19 cellular contexts compared by ENCODE assay signal in the genomic region with DNA sequence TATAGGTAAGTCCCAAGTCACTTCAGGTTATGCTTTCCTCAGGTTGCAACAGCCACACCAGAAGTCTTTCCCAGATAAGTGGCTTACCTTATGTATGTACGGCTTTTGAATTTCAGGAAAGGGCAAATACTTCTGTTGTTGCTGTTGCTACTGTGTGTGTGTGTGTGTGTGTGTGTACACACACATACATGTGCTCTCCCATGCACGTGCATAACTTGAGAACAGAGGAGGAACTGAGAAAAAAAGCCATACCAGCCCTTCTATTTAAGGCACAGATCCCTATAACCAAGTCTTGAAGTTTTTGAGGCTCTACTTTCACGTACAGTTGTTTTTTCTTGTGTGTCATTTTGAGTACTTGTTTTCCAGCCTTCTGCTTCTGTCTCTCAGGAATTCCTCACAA.
DNase-seq lines count a peak whose midpoint lies in the region; ATAC-seq and TF ChIP-seq lines count a peak whose summit lies in the region.
"Had no signal": no experiment of that assay in that cellular context is flagged by ENCODE, and none has a peak within 500 bp of the region (broad histone marks: within the 10 kb centered on the region; RNA-seq: fewer than 3 reads in every experiment).

No MANE protein-coding gene starts in this region.

- H3K36me3 ChIP-seq in OCI-LY3 (replicated peaks; ENCODE audit: low read depth, low read length) (no peaks in the 10 kb centered on the region), psoas muscle (ENCODE audit: insufficient read depth in 1 of 2, low read depth in 1 of 2) (no peaks in the 10 kb centered on the region)

- DNase-seq in SIG-M5 treated with dmso at 0.1 percent for 504 hours (lab: John Stamatoyannopoulos, UW; ENCODE audit: unreplicated experiment) (peak; percentile 20), SIG-M5 (lab: John Stamatoyannopoulos, UW) (no peak), MV-4-11 (lab: John Stamatoyannopoulos, UW) (peak; percentile 77), psoas muscle (no peak)
- no peak for DNase-seq in activated T-helper 2 cell treated with anti-CD3 and anti-CD28 coated beads, Interferon-gamma antibody, Interleukin-2, Interleukin-4, amounts not matched to agents 10 μg/mL and 5 μg/mL and 100 μg/mL, durations not matched to agents 14 hours and 24 hours and 36 hours (ENCODE audit: low spot score)
- DNase-seq: AML-193; CD4-positive, alpha-beta T cell; DMS153; DMS79; GDM1; GOT3; H7; HFFc6 had no signal

- peaks cover 32% of the 10 kb centered on the region for H3K9me3 Mint-ChIP-seq in activated T-helper 2 cell treated with anti-CD3 and anti-CD28 coated beads, Interferon-gamma antibody, Interleukin-2, Interleukin-4, amounts not matched to agents 10 μg/mL and 5 μg/mL and 100 μg/mL, durations not matched to agents 14 hours and 24 hours and 36 hours

- H3K27ac ChIP-seq in OCI-LY3 (ENCODE audit: low read length) (no peak overlapping the region), psoas muscle (no peak overlapping the region)
- H3K27ac ChIP-seq: 22Rv1, A549, C4-2B had no signal

- no peaks in the 10 kb centered on the region for H4K20me1 ChIP-seq in OCI-LY3 (ENCODE audit: insufficient read depth, low read length)

- no peaks in the 10 kb centered on the region for H3K79me2 ChIP-seq in OCI-LY3 (ENCODE audit: low read length)

- H3K4me3 Mint-ChIP-seq in activated T-helper 2 cell treated with anti-CD3 and anti-CD28 coated beads, Interferon-gamma antibody, Interleukin-2, Interleukin-4, amounts not matched to agents 10 μg/mL and 5 μg/mL and 100 μg/mL, durations not matched to agents 14 hours and 24 hours and 36 hours (ENCODE audit: low read depth) = no peak overlapping the region
- H3K4me3 Mint-ChIP-seq: CD4-positive, alpha-beta T cell; HFFc6 had no signal

- 81 to 89% (median 86%) methylated on average over 3 of the region's 3 CpGs for WGBS in psoas muscle, 3 donors

- no peaks in the 10 kb centered on the region for H3K27me3 Mint-ChIP-seq in activated T-helper 2 cell treated with anti-CD3 and anti-CD28 coated beads, Interferon-gamma antibody, Interleukin-2, Interleukin-4, amounts not matched to agents 10 μg/mL and 5 μg/mL and 100 μg/mL, durations not matched to agents 14 hours and 24 hours and 36 hours (ENCODE audit: low read depth)
- H3K27me3 Mint-ChIP-seq: CD4-positive, alpha-beta T cell had no signal

- no peak overlapping the region for H3K9ac ChIP-seq in OCI-LY3 (ENCODE audit: low read length)

- no peak overlapping the region for H2AFZ ChIP-seq in OCI-LY3 (ENCODE audit: low read depth, low read length)

- H3K9me3 ChIP-seq in OCI-LY3 (ENCODE audit: insufficient read depth, low read length) (peaks cover 4% of the 10 kb centered on the region; the same call in 1 of the 2 replicates), psoas muscle (peaks cover 8% of the 10 kb centered on the region)

- H3K4me1 ChIP-seq in OCI-LY3 (ENCODE audit: low read length) (peaks cover 9% of the 10 kb centered on the region), psoas muscle (no peaks in the 10 kb centered on the region)
- H3K4me1 ChIP-seq: A549 had no signal

- intact Hi-C loops in psoas muscle (cut with DNase I) = no loop called here
- intact Hi-C loops in activated T-helper 2 cell treated with anti-CD3 and anti-CD28 coated beads, Interferon-gamma antibody, Interleukin-2, Interleukin-4, amounts not matched to agents 10 μg/mL and 5 μg/mL and 100 μg/mL, durations not matched to agents 14 hours and 24 hours and 36 hours (cut with micrococcal nuclease) = no loop called here

- H3K4me3 ChIP-seq in OCI-LY3 (ENCODE audit: low read length) (no peak overlapping the region), psoas muscle (no peak overlapping the region)
- H3K4me3 ChIP-seq: A549 had no signal

- H3K4me2 ChIP-seq in OCI-LY3 (ENCODE audit: low read length) = 0 out of 2 replicates have a peak overlapping the region, but pooled peaks have one; percentile 4
- H3K4me2 ChIP-seq: A549 had no signal

- no peaks in the 10 kb centered on the region for H3K36me3 Mint-ChIP-seq in activated T-helper 2 cell treated with anti-CD3 and anti-CD28 coated beads, Interferon-gamma antibody, Interleukin-2, Interleukin-4, amounts not matched to agents 10 μg/mL and 5 μg/mL and 100 μg/mL, durations not matched to agents 14 hours and 24 hours and 36 hours (ENCODE audit: low read depth)

- no peaks in the 10 kb centered on the region for H3K4me1 Mint-ChIP-seq in activated T-helper 2 cell treated with anti-CD3 and anti-CD28 coated beads, Interferon-gamma antibody, Interleukin-2, Interleukin-4, amounts not matched to agents 10 μg/mL and 5 μg/mL and 100 μg/mL, durations not matched to agents 14 hours and 24 hours and 36 hours (ENCODE audit: low read depth)

- TF ChIP-seq CTCF in OCI-LY3 (IDR thresholded peaks at IDR 0.05; ENCODE audit: low read depth, low read length) = no peak
- no peak for TF ChIP-seq CTCF in psoas muscle (IDR thresholded peaks at IDR 0.05)

- H3K27me3 ChIP-seq in OCI-LY3 (ENCODE audit: low read depth, low read length) = no peaks in the 10 kb centered on the region
- H3K27me3 ChIP-seq in psoas muscle (ENCODE audit: insufficient read depth in 3 of 3, low read length in 2 of 3) = no peaks in the 10 kb centered on the region

- H3K27ac Mint-ChIP-seq in activated T-helper 2 cell treated with anti-CD3 and anti-CD28 coated beads, Interferon-gamma antibody, Interleukin-2, Interleukin-4, amounts not matched to agents 10 μg/mL and 5 μg/mL and 100 μg/mL, durations not matched to agents 14 hours and 24 hours and 36 hours = no peak overlapping the region
- H3K27ac Mint-ChIP-seq: CD4-positive, alpha-beta T cell; HFFc6 had no signal

- ATAC-seq in psoas muscle = no peak
- no peak for ATAC-seq in GM21528 (IDR thresholded peaks at IDR 0.05; ENCODE audit: low FRiP score, unreplicated experiment)
- ATAC-seq: A549, HCT116 had no signal

Comparison
In these comparisons a context has a peak if more than half of its experiments do, and no peak if none do; other contexts are left out.
1. DNase-seq: peak in SIG-M5 treated with dmso at 0.1 percent for 504 hours (single experiment) and MV-4-11 (single experiment); none in SIG-M5 (single experiment), psoas muscle (0 of 2) and activated T-helper 2 cell treated with anti-CD3 and anti-CD28 coated beads, Interferon-gamma antibody, Interleukin-2, Interleukin-4, amounts not matched to agents 10 μg/mL and 5 μg/mL and 100 μg/mL, durations not matched to agents 14 hours and 24 hours and 36 hours (single experiment).